24 cellular contexts compared by ENCODE assay signal in genomic region chr10:53754851-53755250, GRCh38.
DNase-seq lines count a peak whose midpoint lies in the region; ATAC-seq, FAIRE-seq and TF ChIP-seq lines count a peak whose summit lies in the region.
"Had no signal": no experiment of that assay in that cellular context is flagged by ENCODE, and none has a peak within 500 bp of the region (broad histone marks: within the 10 kb centered on the region; RNA-seq: fewer than 3 reads in every experiment).

No MANE protein-coding gene starts in this region.

- H3K36me3 ChIP-seq in Caco-2 (ENCODE audit: control insufficient read depth, insufficient read depth, low read length) (no peaks in the 10 kb centered on the region), H1 (ENCODE audit: control insufficient read depth in 2 of 4, insufficient read depth in 4 of 4, low read length in 3 of 4) (peaks cover 0 to 1% (median 0%) of the 10 kb centered on the region in 4 experiments; a peak in 1 of 8 replicates), neural progenitor cell (no peaks in the 10 kb centered on the region)

- H2BK15ac ChIP-seq in H1 (ENCODE audit: low read length), result no peak overlapping the region

- POLR2A ChIA-PET in Caco-2 (lab: Charles Lee), result no interaction called here
- POLR2A ChIA-PET in H1 (lab: Charles Lee; ENCODE audit: partially characterized antibody), result no interaction called here

- DNase-seq in Caco-2 (peak in 1 of 2 experiments; percentile 16), NCI-H2227 (lab: John Stamatoyannopoulos, UW; ENCODE audit: unreplicated experiment) (peak; percentile 9), H1 (ENCODE audit: low read depth in 1 of 2, low spot score in 2 of 2) (no peak), neural progenitor cell (ENCODE audit: low spot score) (peak; percentile 16), SW 1271 (lab: John Stamatoyannopoulos, UW) (no peak), iPS-NIHi7 (ENCODE audit: extremely low spot score) (no peak)
- DNase-seq in activated T-cell treated with anti-CD3 and anti-CD28 coated beads, Interleukin-2, amount 50 U/mL, for 4 hours, result no peak
- DNase-seq: activated CD4-positive, alpha-beta T cell treated with anti-CD3 and anti-CD28 coated beads for 36 hours; CD8-positive, alpha-beta memory T cell; EL; GOT3; Kasumi-1; midbrain; NCI-H1105 treated with DMSO at 0.1 percent for 48 hours; NCI-H526 treated with DMSO at 0.1 percent for 48 hours; stimulated activated CD4-positive, alpha-beta T cell treated with anti-CD3 and anti-CD28 coated beads, Interleukin-15, amount 100 ng/mL, for 24 hours had no signal

- H3K36me3 Mint-ChIP-seq in Caco-2 (ENCODE audit: insufficient read depth, unreplicated experiment) (no peaks in the 10 kb centered on the region), neural progenitor cell (no peaks in the 10 kb centered on the region)
- H3K36me3 Mint-ChIP-seq in activated T-cell treated with anti-CD3 and anti-CD28 coated beads, Interleukin-2, amount 50 U/mL, for 4 hours (ENCODE audit: insufficient read depth), result no peaks in the 10 kb centered on the region
- H3K36me3 Mint-ChIP-seq: activated naive CD8-positive, alpha-beta T cell; CD8-positive, alpha-beta memory T cell had no signal

- H4K20me1 ChIP-seq in H1 (replicated peaks in 1 of 2; ENCODE audit: control insufficient read depth in 1 of 2, insufficient read depth in 2 of 2, low read length in 2 of 2) (no peaks in the 10 kb centered on the region), neural progenitor cell (ENCODE audit: low read depth) (no peaks in the 10 kb centered on the region)

- TF ChIP-seq RAD21 in H1 (IDR thresholded peaks at IDR 0.05 in 1 of 2, conservative IDR thresholded peaks at IDR 0.05 in 1 of 2; ENCODE audit: low read depth in 2 of 2, low read length in 2 of 2), result no peak

- no peak overlapping the region for H2BK120ac ChIP-seq in H1 (replicated peaks; ENCODE audit: low read depth, low read length)

- H3K79me2 ChIP-seq in H1 (ENCODE audit: control insufficient read depth in 1 of 2, insufficient read depth in 2 of 2, low read length in 2 of 2) (no peaks in the 10 kb centered on the region), neural progenitor cell (ENCODE audit: low read depth) (no peaks in the 10 kb centered on the region)

- 33% methylated on average over 3 of the region's 4 CpGs; no CpG with 5 or more reads in 1 of the 2 experiments for whole genome bisulfite sequencing in H1 (ENCODE audit: extremely low coverage in 1 of 2, insufficient coverage in 1 of 2, insufficient read length in 1 of 2, insufficient replicate concordance in 2 of 2, low coverage in 1 of 2, low lambda C conversion rate in 2 of 2, missing lambda C conversion rate in 1 of 2), 2 experiments

- no peak overlapping the region for H4K8ac ChIP-seq in H1 (ENCODE audit: extremely low read depth, insufficient read depth, low read length)

- no peak overlapping the region for H4K5ac ChIP-seq in H1 (ENCODE audit: insufficient read length, low read depth, low read length)

- no peak overlapping the region for H2BK12ac ChIP-seq in H1 (ENCODE audit: low read depth, low read length)

- 0 out of 2 replicates have a peak overlapping the region, but pooled peaks have one; percentile 78 for H2AFZ ChIP-seq in H1 (ENCODE audit: low read length)
- H2AFZ ChIP-seq in neural progenitor cell (replicated peaks), result peak overlapping the region; percentile 86

- peak overlapping the region in 1 of 2 experiments; percentile 47; a peak in 2 of 4 replicates for H3K4me2 ChIP-seq in H1 (ENCODE audit: insufficient read depth in 1 of 2, low read depth in 2 of 2, low read length in 2 of 2)
- H3K4me2 ChIP-seq in neural progenitor cell, result no peak overlapping the region

- CTCF ChIA-PET in Caco-2 (lab: Charles Lee) (no interaction called here), H1 (lab: Charles Lee; ENCODE audit: partially characterized antibody) (interaction anchor here (2.6 kb wide), 1 partner anchor 32 kb away, joined by 7 read pairs; no protein-coding TSS in a partner anchor)

- H3K18ac ChIP-seq in H1 (ENCODE audit: extremely low read depth, low read length), result no peak overlapping the region

- H2BK20ac ChIP-seq in H1 (ENCODE audit: low read length), result no peak overlapping the region

- H2AK5ac ChIP-seq in H1 (ENCODE audit: low read depth, low read length), result no peak overlapping the region

- no peak overlapping the region for H3K27ac ChIP-seq in H1 (ENCODE audit: low read depth, low read length)
- H3K27ac ChIP-seq in neural progenitor cell, result no peak overlapping the region
- H3K27ac ChIP-seq: body of pancreas had no signal

- no peak for FAIRE-seq in H1 (lab: Jason Lieb, UNC)
- FAIRE-seq: colon, endometrium, HTR-8/SVneo, keratinocyte had no signal

- H3K27me3 Mint-ChIP-seq in Caco-2 (ENCODE audit: insufficient read depth, unreplicated experiment) (no peaks in the 10 kb centered on the region), neural progenitor cell (ENCODE audit: insufficient read depth, low read depth) (no peaks in the 10 kb centered on the region)
- H3K27me3 Mint-ChIP-seq in activated T-cell treated with anti-CD3 and anti-CD28 coated beads, Interleukin-2, amount 50 U/mL, for 4 hours (ENCODE audit: low read depth), result no peaks in the 10 kb centered on the region
- H3K27me3 Mint-ChIP-seq: activated CD4-positive, alpha-beta T cell treated with anti-CD3 and anti-CD28 coated beads for 36 hours; activated naive CD8-positive, alpha-beta T cell; CD8-positive, alpha-beta memory T cell had no signal

- no TSS peak for BruUV-seq in Caco-2 (replicated peaks; lab: Mats Ljungman, UMichigan)

- H3K4me1 ChIP-seq in Caco-2 (no peaks in the 10 kb centered on the region), H1 (replicated peaks in 1 of 4; ENCODE audit: control insufficient read depth in 3 of 4, insufficient read depth in 4 of 4, low read length in 3 of 4) (no peaks in the 10 kb centered on the region; a peak in 1 of 7 replicates), neural progenitor cell (no peaks in the 10 kb centered on the region)
- H3K4me1 ChIP-seq: body of pancreas had no signal

- H3K9me3 ChIP-seq in Caco-2 (peaks cover 3% of the 10 kb centered on the region; the same call in 1 of the 2 replicates), H1 (ENCODE audit: insufficient read depth in 2 of 2, low read depth in 1 of 2, low read length in 1 of 2) (peaks cover 0 to 4% of the 10 kb centered on the region in 2 experiments; a peak in 1 of 4 replicates), neural progenitor cell (ENCODE audit: low read depth) (no peaks in the 10 kb centered on the region)
- H3K9me3 ChIP-seq: body of pancreas had no signal

- H3K9me3 Mint-ChIP-seq in Caco-2 (ENCODE audit: unreplicated experiment) (peaks cover 8% of the 10 kb centered on the region), neural progenitor cell (no peaks in the 10 kb centered on the region)
- peaks cover 11% of the 10 kb centered on the region for H3K9me3 Mint-ChIP-seq in activated T-cell treated with anti-CD3 and anti-CD28 coated beads, Interleukin-2, amount 50 U/mL, for 4 hours
- H3K9me3 Mint-ChIP-seq: activated T-helper 1 cell treated with anti-CD3 and anti-CD28 coated beads, Interleukin-12 subunit alpha, Interleukin-12 subunit beta, Interleukin-2, Interleukin-4 antibody, amounts not matched to agents 30 ng/mL and 10 ng/mL and 1 ng/mL, durations not matched to agents 14 hours and 24 hours and 36 hours had no signal

- no peak overlapping the region for H3K56ac ChIP-seq in H1 (replicated peaks; ENCODE audit: insufficient read length, low read depth, low read length)

- H3K23ac ChIP-seq in H1 (ENCODE audit: insufficient read length), result no peak overlapping the region

- H3K4ac ChIP-seq in H1 (replicated peaks; ENCODE audit: insufficient read length, low read depth, low read length), result no peak overlapping the region

- H3F3A ChIP-seq in neural progenitor cell (ENCODE audit: low read depth), result no peaks in the 10 kb centered on the region

- TF ChIP-seq POLR2A in H1 (IDR thresholded peaks at IDR 0.05; ENCODE audit: control extremely low read depth in 1 of 2, low read depth in 2 of 2, low read length in 2 of 2), result no peak

- H3K9ac ChIP-seq in H1 (replicated peaks in 1 of 4; ENCODE audit: extremely low read depth in 1 of 4, low read depth in 3 of 4, low read length in 3 of 4) (no peak overlapping the region), neural progenitor cell (no peak overlapping the region)

- H3K4me3 Mint-ChIP-seq in Caco-2 (ENCODE audit: unreplicated experiment), result peak overlapping the region; percentile 63
- H3K4me3 Mint-ChIP-seq in neural progenitor cell, result no peak overlapping the region
- no peak overlapping the region for H3K4me3 Mint-ChIP-seq in activated T-cell treated with anti-CD3 and anti-CD28 coated beads, Interleukin-2, amount 50 U/mL, for 4 hours
- H3K4me3 Mint-ChIP-seq: activated CD4-positive, alpha-beta T cell treated with anti-CD3 and anti-CD28 coated beads for 36 hours; activated naive CD8-positive, alpha-beta T cell; activated T-helper 1 cell treated with anti-CD3 and anti-CD28 coated beads, Interleukin-12 subunit alpha, Interleukin-12 subunit beta, Interleukin-2, Interleukin-4 antibody, amounts not matched to agents 30 ng/mL and 10 ng/mL and 1 ng/mL, durations not matched to agents 14 hours and 24 hours and 36 hours; CD8-positive, alpha-beta memory T cell had no signal

- H4K91ac ChIP-seq in H1 (replicated peaks; ENCODE audit: insufficient read length, low read length), result no peak overlapping the region

- TF ChIP-seq EP300 in H1 (IDR thresholded peaks at IDR 0.05; ENCODE audit: borderline replicate concordance in 1 of 2, low read depth in 2 of 2, low read length in 2 of 2), result no peak

- H3K27me3 ChIP-seq in Caco-2 (replicated peaks; ENCODE audit: control insufficient read depth, insufficient read depth, low read length), result no peaks in the 10 kb centered on the region
- H3K27me3 ChIP-seq in H1 (replicated peaks in 1 of 4; ENCODE audit: control insufficient read depth in 3 of 4, extremely low read depth in 1 of 4, insufficient read depth in 3 of 4, low read length in 3 of 4), result no peaks in the 10 kb centered on the region
- no peaks in the 10 kb centered on the region for H3K27me3 ChIP-seq in neural progenitor cell
- H3K27me3 ChIP-seq: body of pancreas had no signal

- H3K4me3 ChIP-seq in Caco-2 (ENCODE audit: low read depth, low read length) (no peak overlapping the region), H1 (ENCODE audit: extremely low read depth in 1 of 4, insufficient read depth in 2 of 4, low read depth in 3 of 4, low read length in 4 of 4) (no peak overlapping the region), neural progenitor cell (no peak overlapping the region)
- H3K4me3 ChIP-seq: body of pancreas had no signal

- H2BK5ac ChIP-seq in H1 (ENCODE audit: low read depth, low read length), result no peak overlapping the region

- H3K79me1 ChIP-seq in H1 (ENCODE audit: low read depth, low read length), result no peaks in the 10 kb centered on the region

- H3K4me1 Mint-ChIP-seq in Caco-2 (ENCODE audit: low read depth, unreplicated experiment) (no peaks in the 10 kb centered on the region), neural progenitor cell (no peaks in the 10 kb centered on the region)
- H3K4me1 Mint-ChIP-seq in activated T-cell treated with anti-CD3 and anti-CD28 coated beads, Interleukin-2, amount 50 U/mL, for 4 hours (ENCODE audit: low read depth), result no peaks in the 10 kb centered on the region
- H3K4me1 Mint-ChIP-seq: activated CD4-positive, alpha-beta T cell treated with anti-CD3 and anti-CD28 coated beads for 36 hours; CD8-positive, alpha-beta memory T cell had no signal

- intact Hi-C loops in Caco-2 (cut with micrococcal nuclease; ENCODE audit: unreplicated experiment), result no loop called here

- TF ChIP-seq CTCF in Caco-2 (IDR thresholded peaks at IDR 0.05; ENCODE audit: insufficient read depth in 1 of 2, low read depth in 1 of 2, low read length in 1 of 2, severe bottlenecking in 1 of 2, unreplicated experiment in 1 of 2) (no peak), H1 (IDR thresholded peaks at IDR 0.05; ENCODE audit: control extremely low read depth in 1 of 3, insufficient read depth in 1 of 3, low read depth in 1 of 3, low read length in 3 of 3) (no peak), neural progenitor cell (IDR thresholded peaks at IDR 0.05) (no peak)

- H3K14ac ChIP-seq in H1 (ENCODE audit: insufficient read length), result no peak overlapping the region

- H3K23me2 ChIP-seq in H1 (ENCODE audit: low read depth, low read length), result no peaks in the 10 kb centered on the region

- no peak for ATAC-seq in HG03457 (IDR thresholded peaks at IDR 0.05; ENCODE audit: unreplicated experiment)
- ATAC-seq in activated T-cell treated with anti-CD3 and anti-CD28 coated beads, Interleukin-2, amount 50 U/mL, for 4 hours, result no peak
- ATAC-seq: activated CD4-positive, alpha-beta T cell treated with anti-CD3 and anti-CD28 coated beads for 36 hours; body of pancreas had no signal

- H3K27ac Mint-ChIP-seq in Caco-2 (ENCODE audit: unreplicated experiment) (no peak overlapping the region), neural progenitor cell (no peak overlapping the region)
- H3K27ac Mint-ChIP-seq: activated CD4-positive, alpha-beta T cell treated with anti-CD3 and anti-CD28 coated beads for 36 hours; activated naive CD8-positive, alpha-beta T cell; activated T-helper 1 cell treated with anti-CD3 and anti-CD28 coated beads, Interleukin-12 subunit alpha, Interleukin-12 subunit beta, Interleukin-2, Interleukin-4 antibody, amounts not matched to agents 30 ng/mL and 10 ng/mL and 1 ng/mL, durations not matched to agents 14 hours and 24 hours and 36 hours; CD8-positive, alpha-beta memory T cell had no signal

Comparison
In these comparisons a context has a peak if more than half of its experiments do, and no peak if none do; other contexts are left out.
1. DNase-seq: peak in NCI-H2227 (single experiment) and neural progenitor cell (single experiment); none in H1 (0 of 2), SW 1271 (0 of 2), activated T-cell treated with anti-CD3 and anti-CD28 coated beads, Interleukin-2, amount 50 U/mL, for 4 hours (single experiment) and iPS-NIHi7 (single experiment).